In genomic region chr10:71945819-71946474, GRCh38 we compare ENCODE assay signal across 1 cellular context.
TF ChIP-seq lines count a peak whose summit lies in the region.

No MANE protein-coding gene starts in this region.

TF ChIP-seq in endothelial cell of umbilical vein, 7 proteins besides CTCF, POLR2A, EP300 and RAD21:
- TF ChIP-seq MAX (IDR thresholded peaks at IDR 0.05; ENCODE audit: insufficient read depth, insufficient read length) (no peak), JUN (IDR thresholded peaks at IDR 0.05; ENCODE audit: borderline replicate concordance, insufficient read depth, insufficient read length, low read depth) (no peak), FOS (IDR thresholded peaks at IDR 0.05; ENCODE audit: borderline replicate concordance, insufficient read depth, low read length) (no peak), MYC (IDR thresholded peaks at IDR 0.05; ENCODE audit: low read depth, low read length) (no peak), EZH2 (IDR thresholded peaks at IDR 0.05; ENCODE audit: borderline replicate concordance, low read depth, low read length, severe bottlenecking) (no peak), POLR2AphosphoS5 (IDR thresholded peaks at IDR 0.05; ENCODE audit: insufficient read depth, low read depth, low read length) (no peak), GATA2 (IDR thresholded peaks at IDR 0.05; ENCODE audit: insufficient read depth, insufficient read length, low read depth, low read length) (no peak)
